Comparison of ENCODE assay signal across 3 cellular contexts in genomic region chr17:57132663-57133062, GRCh38.
TF ChIP-seq lines count a peak whose summit lies in the region.

No MANE protein-coding gene starts in this region.

TF ChIP-seq in GM12891, 5 proteins besides CTCF, POLR2A, EP300 and RAD21:
- TF ChIP-seq TAF1 (IDR thresholded peaks at IDR 0.05; ENCODE audit: low read depth, low read length) = no peak
- TF ChIP-seq POU2F2 (IDR thresholded peaks at IDR 0.05; ENCODE audit: low read depth, low read length) = no peak
- TF ChIP-seq POLR2AphosphoS5 (IDR thresholded peaks at IDR 0.05; ENCODE audit: low read depth, low read length) = no peak
- no peak for TF ChIP-seq SPI1 (IDR thresholded peaks at IDR 0.05; ENCODE audit: low read depth, low read length)
- no peak for TF ChIP-seq PAX5 (IDR thresholded peaks at IDR 0.05; ENCODE audit: insufficient read depth, low read length, severe bottlenecking)

TF ChIP-seq in HEK293, 187 proteins besides CTCF, POLR2A, EP300 and RAD21:
- TF ChIP-seq ZNF600 (tag by site-specific recombination; IDR thresholded peaks at IDR 0.05) (peak; percentile 81), ZNF423 (tag by site-specific recombination; IDR thresholded peaks at IDR 0.05) (no peak)

TF ChIP-seq in GM12878, 131 proteins besides CTCF, POLR2A, EP300 and RAD21:
- TF ChIP-seq BRCA1 (IDR thresholded peaks at IDR 0.05; ENCODE audit: low read depth, low read length) (no peak), CBX3 (IDR thresholded peaks at IDR 0.05; ENCODE audit: borderline replicate concordance, low read depth) (no peak), E4F1 (IDR thresholded peaks at IDR 0.05; ENCODE audit: borderline replicate concordance, partially characterized antibody) (no peak), ELK1 (IDR thresholded peaks at IDR 0.05; ENCODE audit: low read depth, low read length) (no peak), PAX5 (IDR thresholded peaks at IDR 0.05; ENCODE audit: borderline replicate concordance, low read depth, low read length) (no peak)
